In the genomic region with DNA sequence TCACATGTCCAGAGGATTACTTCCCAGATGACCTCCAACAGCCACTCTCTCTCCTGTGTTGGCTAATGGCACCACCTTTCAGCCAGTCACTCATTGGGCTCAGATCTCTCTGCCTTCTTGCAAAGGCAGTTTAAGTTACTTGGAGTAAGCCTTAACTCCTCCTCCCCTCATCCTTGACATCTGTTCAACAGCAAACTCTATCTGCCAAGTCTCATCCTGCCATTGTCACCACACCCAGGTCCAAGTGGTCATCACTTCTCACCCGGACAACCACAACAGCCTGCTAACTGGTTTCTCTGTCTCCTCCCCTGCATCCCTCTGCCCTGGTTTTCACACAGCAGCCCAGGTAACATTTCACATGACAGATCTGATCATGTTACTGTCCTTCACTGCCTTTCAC, we compare ENCODE assay signal across 18 cellular contexts. TPM values are rescaled to one million over a fixed set of nuclear protein-coding genes. Genes with fewer than 3 reads are reported as not detected.
A peak's percentile ranks its signal among the peaks of the same experiment; 100 is the strongest.
DNase-seq lines count a peak whose midpoint lies in the region; ATAC-seq and TF ChIP-seq lines count a peak whose summit lies in the region.
"Had no signal": no experiment of that assay in that cellular context is flagged by ENCODE, and none has a peak within 500 bp of the region (broad histone marks: within the 10 kb centered on the region; RNA-seq: fewer than 3 reads in every experiment).

No MANE protein-coding gene starts in this region.

- H3K27me3 ChIP-seq in GM23248 (replicated peaks; ENCODE audit: insufficient read depth): no peaks in the 10 kb centered on the region
- H3K27me3 ChIP-seq in SJCRH30: no peaks in the 10 kb centered on the region
- H3K27me3 ChIP-seq in foreskin keratinocyte: no peaks in the 10 kb centered on the region
- no peaks in the 10 kb centered on the region for H3K27me3 ChIP-seq in parathyroid adenoma (ENCODE audit: control insufficient read depth, insufficient read depth, low read length)
- H3K27me3 ChIP-seq: Peyer's patch had no signal

- no peak overlapping the region for H3K4me3 ChIP-seq in GM23248
- H3K4me3 ChIP-seq in SJCRH30: no peak overlapping the region
- no peak overlapping the region for H3K4me3 ChIP-seq in parathyroid adenoma (ENCODE audit: low read depth, low read length)
- H3K4me3 ChIP-seq: Peyer's patch had no signal

- H4K20me1 ChIP-seq in GM23248 (ENCODE audit: insufficient read depth): no peaks in the 10 kb centered on the region

- WGBS in GM23248 (ENCODE audit: low coverage in 1 of 2, low lambda C conversion rate in 2 of 2, missing lambda C conversion rate in 2 of 2), 2 experiments: 63 to 64% methylated on average over 1 of the region's 1 CpG

- H3K27ac ChIP-seq in GM23248: peak overlapping the region; percentile 46
- H3K27ac ChIP-seq in SJCRH30: peak overlapping the region; percentile 60
- peak overlapping the region; percentile 0 for H3K27ac ChIP-seq in foreskin keratinocyte
- peak overlapping the region; percentile 95 for H3K27ac ChIP-seq in parathyroid adenoma
- H3K27ac ChIP-seq: KMS-11, Peyer's patch had no signal

- H3K9me3 ChIP-seq in GM23248 (ENCODE audit: low read depth): no peaks in the 10 kb centered on the region
- no peaks in the 10 kb centered on the region for H3K9me3 ChIP-seq in SJCRH30 (replicated peaks)
- H3K9me3 ChIP-seq in parathyroid adenoma (ENCODE audit: control insufficient read depth, low read length): no peaks in the 10 kb centered on the region
- H3K9me3 ChIP-seq: Peyer's patch had no signal

- no peak for ATAC-seq in foreskin keratinocyte
- ATAC-seq in naive thymus-derived CD8-positive, alpha-beta T cell: no peak
- no peak for ATAC-seq in GM18861 (IDR thresholded peaks at IDR 0.05; ENCODE audit: unreplicated experiment)

- DNase-seq in GM23248: peak; percentile 30
- DNase-seq in SJCRH30: no peak
- DNase-seq in foreskin keratinocyte: no peak
- DNase-seq in naive thymus-derived CD8-positive, alpha-beta T cell: no peak
- DNase-seq in stimulated activated CD4-positive, alpha-beta T cell treated with anti-CD3 and anti-CD28 coated beads, Interleukin-2, amount 100 ng/mL, for 24 hours: no peak
- DNase-seq: activated CD4-positive, alpha-beta T cell treated with anti-CD3 and anti-CD28 coated beads, Interleukin-2, amount 50 U/mL, for 1 hour; activated CD8-positive, alpha-beta memory T cell treated with anti-CD3 and anti-CD28 coated beads, Interleukin-2, amount 50 U/mL, for 48 hours; activated naive CD8-positive, alpha-beta T cell treated with anti-CD3 and anti-CD28 coated beads for 36 hours; effector CD8-positive, alpha-beta T cell; NCI-H1105; NCI-H446 treated with DMSO at 0.1 percent for 48 hours; NK-92 treated with Interleukin-12 subunit alpha and Interleukin-12 subunit beta, amount 100 ng/mL, for 24 hours; Peyer's patch; stimulated activated CD4-positive, alpha-beta T cell treated with anti-CD3 and anti-CD28 coated beads, Interleukin-4, amount 100 ng/mL, for 1 hour; stimulated activated naive CD8-positive, alpha-beta T cell treated with anti-CD3 and anti-CD28 coated beads, Interleukin-15, Interleukin-2, amounts not matched to agents 100 U/mL and 50 U/mL, for 24 hours had no signal

- H3K36me3 ChIP-seq in GM23248 (ENCODE audit: low read depth) (no peaks in the 10 kb centered on the region), SJCRH30 (no peaks in the 10 kb centered on the region), parathyroid adenoma (ENCODE audit: control insufficient read depth, insufficient read depth, low read length) (no peaks in the 10 kb centered on the region)
- H3K36me3 ChIP-seq: Peyer's patch had no signal

- peak overlapping the region in 5 of 10 donors; percentile 5 to 84 (median 32) for H3K27ac Mint-ChIP-seq in naive thymus-derived CD8-positive, alpha-beta T cell
- H3K27ac Mint-ChIP-seq: activated naive CD8-positive, alpha-beta T cell treated with anti-CD3 and anti-CD28 coated beads for 36 hours had no signal

- peaks cover 0 to 5% (median 0%) of the 10 kb centered on the region in 5 donors for H3K27me3 Mint-ChIP-seq in naive thymus-derived CD8-positive, alpha-beta T cell
- H3K27me3 Mint-ChIP-seq: activated naive CD8-positive, alpha-beta T cell treated with anti-CD3 and anti-CD28 coated beads for 36 hours had no signal

- in situ Hi-C loops in GM23248 (cut with MboI): no loop called here

- H3K9ac ChIP-seq in GM23248 (no peak overlapping the region), parathyroid adenoma (no peak overlapping the region)
- H3K9ac ChIP-seq: KMS-11 had no signal

- H3K4me3 Mint-ChIP-seq in naive thymus-derived CD8-positive, alpha-beta T cell: no peak overlapping the region
- H3K4me3 Mint-ChIP-seq: activated naive CD8-positive, alpha-beta T cell treated with anti-CD3 and anti-CD28 coated beads for 36 hours had no signal

- no peaks in the 10 kb centered on the region for H3K9me2 ChIP-seq in GM23248 (ENCODE audit: insufficient read depth)

- TF ChIP-seq CTCF in foreskin keratinocyte (conservative IDR thresholded peaks at IDR 0.05): no peak
- no peak for TF ChIP-seq CTCF in parathyroid adenoma (IDR thresholded peaks at IDR 0.05)

- H3F3A ChIP-seq in GM23248 (ENCODE audit: insufficient read depth): peaks cover 23% of the 10 kb centered on the region

- POLR2A ChIA-PET in naive thymus-derived CD8-positive, alpha-beta T cell (lab: Charles Lee): no interaction called here

- peaks cover 0 to 12% (median 6%) of the 10 kb centered on the region in 4 donors for H3K4me1 Mint-ChIP-seq in naive thymus-derived CD8-positive, alpha-beta T cell
- H3K4me1 Mint-ChIP-seq: activated naive CD8-positive, alpha-beta T cell treated with anti-CD3 and anti-CD28 coated beads for 36 hours had no signal

- H3K4me2 ChIP-seq in GM23248 (ENCODE audit: unreplicated experiment) (no peak overlapping the region), parathyroid adenoma (ENCODE audit: low read length) (no peak overlapping the region)
- H3K4me2 ChIP-seq: KMS-11 had no signal

- H3K79me2 ChIP-seq in GM23248 (ENCODE audit: insufficient read depth) (no peaks in the 10 kb centered on the region), parathyroid adenoma (peaks cover 8% of the 10 kb centered on the region)

- H3K36me3 Mint-ChIP-seq in naive thymus-derived CD8-positive, alpha-beta T cell: peaks cover 0 to 12% (median 0%) of the 10 kb centered on the region in 3 donors
- H3K36me3 Mint-ChIP-seq: activated naive CD8-positive, alpha-beta T cell treated with anti-CD3 and anti-CD28 coated beads for 36 hours had no signal

- H3K9me3 Mint-ChIP-seq in naive thymus-derived CD8-positive, alpha-beta T cell: no peaks in the 10 kb centered on the region
- H3K9me3 Mint-ChIP-seq: activated naive CD8-positive, alpha-beta T cell treated with anti-CD3 and anti-CD28 coated beads for 36 hours had no signal

- H2AFZ ChIP-seq in GM23248 (no peak overlapping the region), parathyroid adenoma (no peak overlapping the region)

- peaks cover 34% of the 10 kb centered on the region for H3K4me1 ChIP-seq in GM23248 (ENCODE audit: insufficient read depth)
- H3K4me1 ChIP-seq in SJCRH30: peaks cover 12% of the 10 kb centered on the region
- peaks cover 10% of the 10 kb centered on the region for H3K4me1 ChIP-seq in foreskin keratinocyte
- H3K4me1 ChIP-seq in parathyroid adenoma: peaks cover 76% of the 10 kb centered on the region
- H3K4me1 ChIP-seq: Peyer's patch had no signal

RNA-seq across cellular contexts. Expression of a gene that starts 58.5 kb away (rescaled TPM):
- 15.8 and 17.4 TPM in 2 replicates for total RNA-seq in GM23248 (2014; rRNA removed; shearing (Covaris generic))
- polyA plus RNA-seq in GM23248 (2016; fragmentation: Nextera tagmentation; extraction: Ambion mirVana) (8.1 and 13.5 TPM in 2 replicates), foreskin keratinocyte (8.4 and 10.9 TPM in 2 replicates)
- total RNA-seq in SJCRH30 (2014; rRNA removed; shearing (Covaris generic)): 84.7 and 91.3 TPM in 2 replicates
- 19.2 and 21.2 TPM in 2 replicates for total RNA-seq in foreskin keratinocyte
- total RNA-seq in naive thymus-derived CD8-positive, alpha-beta T cell: 10 to 100 TPM; 65.1 to 67.9 TPM
- 10 to 100 TPM; 48.3 to 53.0 (median 50.7) TPM for polyA plus RNA-seq in naive thymus-derived CD8-positive, alpha-beta T cell

Comparison
In these comparisons a context has a peak if more than half of its experiments do, and no peak if none do; other contexts are left out.
1. H3K27ac ChIP-seq: peak in every context shown above with its lines; median percentile 95 in parathyroid adenoma; 60 in SJCRH30; 46 in GM23248; 0 in foreskin keratinocyte.